13 cellular contexts compared by ENCODE assay signal in genomic region chr17:45364531-45365390, GRCh38. TPM values are rescaled to one million over a fixed set of nuclear protein-coding genes. Genes with fewer than 3 reads are reported as not detected.
DNase-seq lines count a peak whose midpoint lies in the region; ATAC-seq, FAIRE-seq and TF ChIP-seq lines count a peak whose summit lies in the region.
"Had no signal": no experiment of that assay in that cellular context is flagged by ENCODE, and none has a peak within 500 bp of the region (broad histone marks: within the 10 kb centered on the region; RNA-seq: fewer than 3 reads in every experiment).

No MANE protein-coding gene starts in this region.

- H3K27me3 Mint-ChIP-seq in activated naive CD4-positive, alpha-beta T cell treated with anti-CD3 and anti-CD28 coated beads, Interleukin-2, amount 10 ng/mL, durations not matched to agents 7 days and 5 days: peaks cover 58% of the 10 kb centered on the region

- H3K4me2 ChIP-seq in HepG2 (ENCODE audit: low read depth, low read length) (no peak overlapping the region), hepatocyte (no peak overlapping the region)

- no peak overlapping the region for H2AFZ ChIP-seq in HepG2 (ENCODE audit: low read length)
- no peak overlapping the region for H2AFZ ChIP-seq in hepatocyte

- H3K9me3 Mint-ChIP-seq in activated naive CD4-positive, alpha-beta T cell treated with anti-CD3 and anti-CD28 coated beads, Interleukin-2, amount 10 ng/mL, durations not matched to agents 7 days and 5 days: peaks cover 3% of the 10 kb centered on the region

- H3K79me2 ChIP-seq in HepG2 (ENCODE audit: insufficient read depth, low read length): no peaks in the 10 kb centered on the region
- H3K79me2 ChIP-seq in hepatocyte: no peaks in the 10 kb centered on the region

- H3K4me1 ChIP-seq in HUES64 (ENCODE audit: insufficient read depth, low read length): peaks cover 8% of the 10 kb centered on the region
- peaks cover 14% of the 10 kb centered on the region for H3K4me1 ChIP-seq in adipocyte (ENCODE audit: control insufficient read depth, insufficient read depth, low read length)
- H3K4me1 ChIP-seq in HepG2 (ENCODE audit: insufficient read depth, low read length): no peaks in the 10 kb centered on the region
- H3K4me1 ChIP-seq in hepatocyte (ENCODE audit: insufficient read depth): no peaks in the 10 kb centered on the region

- TF ChIP-seq EP300 in HepG2 (IDR thresholded peaks at IDR 0.05; ENCODE audit: low read depth in 2 of 2, low read length in 2 of 2) (no peak), HepG2 (CRISPR knock-in tag; IDR thresholded peaks at IDR 0.05; ENCODE audit: borderline replicate concordance) (no peak)

- peak overlapping the region; percentile 10 for H3K9ac ChIP-seq in HUES64 (ENCODE audit: low read depth, low read length)
- H3K9ac ChIP-seq in adipocyte (ENCODE audit: low read length): no peak overlapping the region
- H3K9ac ChIP-seq in HepG2 (ENCODE audit: insufficient read depth, low read depth, low read length): no peak overlapping the region

- no TSS peak for BruUV-seq in HepG2 (replicated peaks; lab: Mats Ljungman, UMichigan)

- no peak for FAIRE-seq in HepG2 (lab: Jason Lieb, UNC)

- H3K36me3 ChIP-seq in HUES64 (ENCODE audit: insufficient read depth, low read length) (no peaks in the 10 kb centered on the region), adipocyte (ENCODE audit: control insufficient read depth, insufficient read depth, low read length, severe bottlenecking) (no peaks in the 10 kb centered on the region), HepG2 (replicated peaks in 1 of 2; ENCODE audit: control insufficient read depth in 1 of 2, insufficient read depth in 2 of 2, low read length in 2 of 2) (no peaks in the 10 kb centered on the region), hepatocyte (replicated peaks; ENCODE audit: insufficient read depth, low read depth) (no peaks in the 10 kb centered on the region)

- TF ChIP-seq CTCF in HepG2 (CRISPR knock-in tag; IDR thresholded peaks at IDR 0.05) (no peak), hepatocyte (IDR thresholded peaks at IDR 0.05; ENCODE audit: poor library complexity) (no peak)

- DNase-seq in COLO668 (lab: John Stamatoyannopoulos, UW; ENCODE audit: unreplicated experiment) (peak; percentile 3), adipocyte (ENCODE audit: low read depth) (peak; percentile 28), HepG2 (ENCODE audit: low spot score) (no peak), hepatocyte (ENCODE audit: low spot score) (no peak), NCI-H2029 (lab: John Stamatoyannopoulos, UW) (no peak)
- no peak for DNase-seq in activated naive CD4-positive, alpha-beta T cell treated with anti-CD3 and anti-CD28 coated beads, Interleukin-2, amount 10 ng/mL, durations not matched to agents 7 days and 5 days
- DNase-seq: effector CD8-positive, alpha-beta T cell; GDM1; stimulated activated naive CD8-positive, alpha-beta T cell treated with anti-CD3 and anti-CD28 coated beads, Interleukin-15, Interleukin-2, amounts not matched to agents 100 U/mL and 50 U/mL, for 24 hours had no signal

- no peaks in the 10 kb centered on the region for H3K4me1 Mint-ChIP-seq in activated naive CD4-positive, alpha-beta T cell treated with anti-CD3 and anti-CD28 coated beads, Interleukin-2, amount 10 ng/mL, durations not matched to agents 7 days and 5 days

- H4K20me1 ChIP-seq in HepG2 (ENCODE audit: insufficient read depth, low read length): no peaks in the 10 kb centered on the region
- H4K20me1 ChIP-seq in hepatocyte (ENCODE audit: insufficient read depth, poor library complexity, severe bottlenecking): no peaks in the 10 kb centered on the region

- in situ Hi-C loops in HepG2 (cut with HindIII; ENCODE audit: extremely low pct_ligation_motif_present, low pct_unique_long_range_greater_than_20kb): no loop called here

- ATAC-seq in HepG2 (peak; percentile 67), GM21515 (IDR thresholded peaks at IDR 0.05; ENCODE audit: unreplicated experiment) (no peak)
- ATAC-seq: stimulated activated naive CD8-positive, alpha-beta T cell treated with anti-CD3 and anti-CD28 coated beads, Interleukin-15, Interleukin-2, amounts not matched to agents 100 U/mL and 50 U/mL, for 24 hours had no signal

- H3K27ac Mint-ChIP-seq in activated naive CD4-positive, alpha-beta T cell treated with anti-CD3 and anti-CD28 coated beads, Interleukin-2, amount 10 ng/mL, durations not matched to agents 7 days and 5 days: no peak overlapping the region
- H3K27ac Mint-ChIP-seq: activated T-helper 1 cell treated with anti-CD3 and anti-CD28 coated beads, Interleukin-12 subunit alpha, Interleukin-12 subunit beta, Interleukin-2, Interleukin-4 antibody, amounts not matched to agents 30 ng/mL and 10 ng/mL and 1 ng/mL, durations not matched to agents 14 hours and 24 hours and 36 hours had no signal

- no peak overlapping the region for H3K4me3 Mint-ChIP-seq in activated naive CD4-positive, alpha-beta T cell treated with anti-CD3 and anti-CD28 coated beads, Interleukin-2, amount 10 ng/mL, durations not matched to agents 7 days and 5 days
- H3K4me3 Mint-ChIP-seq: activated T-helper 1 cell treated with anti-CD3 and anti-CD28 coated beads, Interleukin-12 subunit alpha, Interleukin-12 subunit beta, Interleukin-2, Interleukin-4 antibody, amounts not matched to agents 30 ng/mL and 10 ng/mL and 1 ng/mL, durations not matched to agents 14 hours and 24 hours and 36 hours had no signal

- intact Hi-C loops in HepG2 (cut with micrococcal nuclease; ENCODE audit: unreplicated experiment): no loop called here

- POLR2A ChIA-PET in HepG2 (lab: Yijun Ruan, JAX): no interaction called here

- no peak for TF ChIP-seq POLR2A in HepG2 (IDR thresholded peaks at IDR 0.05; ENCODE audit: insufficient read depth in 1 of 2, low read depth in 2 of 2, low read length in 2 of 2)

- no peak overlapping the region for H3K4me3 ChIP-seq in HUES64 (ENCODE audit: low read length)
- H3K4me3 ChIP-seq in adipocyte (ENCODE audit: low read length): no peak overlapping the region
- H3K4me3 ChIP-seq in HepG2 (replicated peaks in 1 of 3; ENCODE audit: insufficient read depth in 1 of 3, low read depth in 2 of 3, low read length in 3 of 3): no peak overlapping the region
- no peak overlapping the region for H3K4me3 ChIP-seq in hepatocyte
- H3K4me3 ChIP-seq: skin epidermis had no signal

- H3K27me3 ChIP-seq in HUES64 (ENCODE audit: insufficient read depth, low read length): no peaks in the 10 kb centered on the region
- H3K27me3 ChIP-seq in adipocyte (replicated peaks; ENCODE audit: control insufficient read depth, insufficient read depth, low read length): no peaks in the 10 kb centered on the region
- H3K27me3 ChIP-seq in HepG2 (ENCODE audit: control insufficient read depth in 1 of 2, insufficient read depth in 2 of 2, low read length in 2 of 2): peaks cover 2 to 23% of the 10 kb centered on the region in 2 experiments; a peak in 2 of 5 replicates
- no peaks in the 10 kb centered on the region for H3K27me3 ChIP-seq in hepatocyte

- no peaks in the 10 kb centered on the region for H3K9me2 ChIP-seq in hepatocyte (replicated peaks; ENCODE audit: insufficient read depth)

- H3K36me3 Mint-ChIP-seq in activated naive CD4-positive, alpha-beta T cell treated with anti-CD3 and anti-CD28 coated beads, Interleukin-2, amount 10 ng/mL, durations not matched to agents 7 days and 5 days: no peaks in the 10 kb centered on the region

- H3K9me3 ChIP-seq in HUES64 (ENCODE audit: insufficient read depth, low read depth, low read length) (no peaks in the 10 kb centered on the region), adipocyte (ENCODE audit: control insufficient read depth, low read length) (no peaks in the 10 kb centered on the region), HepG2 (ENCODE audit: low read length) (no peaks in the 10 kb centered on the region), hepatocyte (ENCODE audit: low read depth) (no peaks in the 10 kb centered on the region)

- H3K27ac ChIP-seq in HUES64 (ENCODE audit: low read depth, low read length) (peak overlapping the region; percentile 92), HepG2 (ENCODE audit: extremely low read length, insufficient read depth, low read length) (no peak overlapping the region), hepatocyte (no peak overlapping the region)

- 45% methylated on average over 17 of the region's 17 CpGs for WGBS in HUES64
- 50% methylated on average over 17 of the region's 17 CpGs for WGBS in HepG2 (ENCODE audit: low lambda C conversion rate)
- 57% methylated on average over 17 of the region's 17 CpGs for WGBS in hepatocyte (ENCODE audit: low lambda C conversion rate, missing lambda C conversion rate)

- CTCF ChIA-PET in HepG2 (lab: Yijun Ruan, JAX; ENCODE audit: low intra/inter-chr PET ratio, low total read pairs): no interaction called here
- CTCF ChIA-PET in activated naive CD4-positive, alpha-beta T cell treated with anti-CD3 and anti-CD28 coated beads, Interleukin-2, amount 10 ng/mL, durations not matched to agents 7 days and 5 days (lab: Charles Lee): interaction anchor here (0.6 kb wide), 1 partner anchor 53 kb away, joined by 3 read pairs; no protein-coding TSS in a partner anchor

- TF ChIP-seq RAD21 in HepG2 (CRISPR knock-in tag; IDR thresholded peaks at IDR 0.05): no peak

RNA-seq across cellular contexts. Expression of gene MAP3K14, which starts 47.9 kb away (rescaled TPM):
- polyA plus RNA-seq in HUES64 (2013, experiment 1 of 2): 3.4 TPM
- polyA plus RNA-seq in HUES64 (2013, experiment 2 of 2): 3.2 TPM
- 1.2 and 2.6 TPM in 2 replicates for total RNA-seq in HepG2 (2016; rRNA removed; fragmentation: Illumina TruSeq; extraction: Trizol)
- total RNA-seq in HepG2 (2016; cell fraction: cytosol; rRNA removed; fragmentation: Illumina TruSeq; extraction: Trizol; ENCODE audit: low read depth): 2.1 and 2.5 TPM in 2 replicates
- total RNA-seq in HepG2 (2016; cell fraction: insoluble cytoplasmic fraction; rRNA removed; fragmentation: Illumina TruSeq; extraction: Trizol): 1.1 and 2.6 TPM in 2 replicates
- 2.1 and 2.4 TPM in 2 replicates for total RNA-seq in HepG2 (2016; cell fraction: membrane; rRNA removed; fragmentation: Illumina TruSeq; extraction: Trizol)
- total RNA-seq in HepG2 (2016; cell fraction: nucleus; rRNA removed; fragmentation: Illumina TruSeq; extraction: Trizol): 3.1 and 3.3 TPM in 2 replicates
- polyA plus RNA-seq in HepG2 (2011; rRNA removed): 2.6 and 4.0 TPM in 2 replicates
- 1.8 and 2.4 TPM in 2 replicates for polyA plus RNA-seq in HepG2 (2011; cell fraction: cytosol; rRNA removed)
- polyA plus RNA-seq in HepG2 (2011; cell fraction: nucleus; rRNA removed): 10.1 and 10.7 TPM in 2 replicates
- polyA plus RNA-seq in HepG2 (2012): 1.6 and 2.1 TPM in 2 replicates
- 1.6 and 2.0 TPM in 2 replicates for polyA plus RNA-seq in HepG2 (2016; cell fraction: cytosol; fragmentation: Illumina TruSeq; extraction: Trizol; ENCODE audit: low read depth)
- 1.3 and 1.9 TPM in 2 replicates for polyA plus RNA-seq in HepG2 (2016; cell fraction: insoluble cytoplasmic fraction; fragmentation: Illumina TruSeq; extraction: Trizol; ENCODE audit: low read depth)
- polyA plus RNA-seq in HepG2 (2016; cell fraction: membrane; fragmentation: Illumina TruSeq; extraction: Trizol; ENCODE audit: low read depth): 1.6 and 2.3 TPM in 2 replicates
- 10.6 and 10.8 TPM in 2 replicates for polyA plus RNA-seq in HepG2 (2016; cell fraction: nucleus; fragmentation: Illumina TruSeq; extraction: Trizol; ENCODE audit: insufficient read depth, low read depth)
- 2.2 and 7.2 TPM in 2 replicates for polyA minus RNA-seq in HepG2 (2011; rRNA and poly(A)+ RNA removed; ENCODE audit: low replicate concordance)
- 0.40 and 0.44 TPM in 2 replicates for polyA minus RNA-seq in HepG2 (2011; cell fraction: cytosol; rRNA and poly(A)+ RNA removed)
- 3.2 and 3.7 TPM in 2 replicates for polyA minus RNA-seq in HepG2 (2011; cell fraction: nucleus; rRNA and poly(A)+ RNA removed)
- total RNA-seq in hepatocyte: 2.3 and 3.0 TPM in 2 replicates
- polyA plus RNA-seq in hepatocyte: 3.0 TPM in 2 replicates

Comparison
In these comparisons a context has a peak if more than half of its experiments do, and no peak if none do; other contexts are left out.
1. DNase-seq: peak in COLO668 (single experiment) and adipocyte (single experiment); none in HepG2 (single experiment), hepatocyte (single experiment), NCI-H2029 (single experiment) and activated naive CD4-positive, alpha-beta T cell treated with anti-CD3 and anti-CD28 coated beads, Interleukin-2, amount 10 ng/mL, durations not matched to agents 7 days and 5 days (single experiment).